In genomic region chr11:44761546-44761961, GRCh38 we compare ENCODE assay signal across 12 cellular contexts. TPM values are rescaled to one million over a fixed set of nuclear protein-coding genes. Genes with fewer than 3 reads are reported as not detected.
DNase-seq lines count a peak whose midpoint lies in the region; ATAC-seq and TF ChIP-seq lines count a peak whose summit lies in the region.
"Had no signal": no experiment of that assay in that cellular context is flagged by ENCODE, and none has a peak within 500 bp of the region (broad histone marks: within the 10 kb centered on the region; RNA-seq: fewer than 3 reads in every experiment).

No MANE protein-coding gene starts in this region.

- H2AFZ ChIP-seq in hepatocyte (no peak overlapping the region), PC-3 (ENCODE audit: low read length) (no peak overlapping the region)

- H3K4me3 ChIP-seq in HUES6 (ENCODE audit: low read depth, low read length): no peak overlapping the region
- H3K4me3 ChIP-seq in duodenal mucosa (ENCODE audit: low read depth in 1 of 2, low read length in 2 of 2): peak overlapping the region; percentile 6 to 11
- H3K4me3 ChIP-seq in hepatocyte: no peak overlapping the region
- H3K4me3 ChIP-seq in rectal smooth muscle tissue (ENCODE audit: low read length): no peak overlapping the region
- no peak overlapping the region for H3K4me3 ChIP-seq in PC-3 (ENCODE audit: low read length)
- H3K4me3 ChIP-seq: spleen had no signal

- H4K20me1 ChIP-seq in hepatocyte (ENCODE audit: insufficient read depth, poor library complexity, severe bottlenecking) (no peaks in the 10 kb centered on the region), PC-3 (ENCODE audit: low read length) (no peaks in the 10 kb centered on the region)

- intact Hi-C loops in activated CD4-positive, alpha-beta memory T cell treated with anti-CD3 and anti-CD28 coated beads for 36 hours (cut with micrococcal nuclease): loop anchor here (2.0 kb wide), 1 partner anchor 13 kb away; no protein-coding TSS in a partner anchor
- intact Hi-C loops in activated CD4-positive, alpha-beta T cell treated with anti-CD3 and anti-CD28 coated beads, Interleukin-2, amount 10 ng/mL, durations not matched to agents 24 days and 14 days (cut with micrococcal nuclease): no loop called here
- intact Hi-C loops in PC-3 (cut with micrococcal nuclease): no loop called here

- POLR2A ChIA-PET in activated CD4-positive, alpha-beta memory T cell treated with anti-CD3 and anti-CD28 coated beads for 36 hours (lab: Charles Lee): no interaction called here
- POLR2A ChIA-PET in PC-3 (lab: Charles Lee; ENCODE audit: unreplicated experiment): no interaction called here

- H3K36me3 Mint-ChIP-seq in activated CD4-positive, alpha-beta memory T cell treated with anti-CD3 and anti-CD28 coated beads for 36 hours: peaks cover 21% of the 10 kb centered on the region
- peaks cover 4% of the 10 kb centered on the region for H3K36me3 Mint-ChIP-seq in activated CD4-positive, alpha-beta T cell treated with anti-CD3 and anti-CD28 coated beads, Interleukin-2, amount 10 ng/mL, durations not matched to agents 24 days and 14 days (ENCODE audit: low read depth)

- peaks cover 7% of the 10 kb centered on the region for H3K9me3 ChIP-seq in HUES6 (ENCODE audit: control insufficient read depth, insufficient read depth, low read depth, low read length)
- H3K9me3 ChIP-seq in duodenal mucosa (ENCODE audit: control insufficient read depth in 1 of 2, low read length in 2 of 2): no peaks in the 10 kb centered on the region
- H3K9me3 ChIP-seq in hepatocyte (ENCODE audit: low read depth): peaks cover 8% of the 10 kb centered on the region
- H3K9me3 ChIP-seq in PC-3 (ENCODE audit: low read length): no peaks in the 10 kb centered on the region

- no peaks in the 10 kb centered on the region for H3F3A ChIP-seq in PC-3 (ENCODE audit: low read length, unreplicated experiment)

- peaks cover 43% of the 10 kb centered on the region for H3K4me1 ChIP-seq in HUES6 (ENCODE audit: control insufficient read depth, insufficient read depth, low read length)
- H3K4me1 ChIP-seq in duodenal mucosa (ENCODE audit: control insufficient read depth in 1 of 2, insufficient read depth in 2 of 2, low read length in 2 of 2): peaks cover 25 to 34% of the 10 kb centered on the region in 2 donors
- H3K4me1 ChIP-seq in hepatocyte (ENCODE audit: insufficient read depth): peaks cover 21% of the 10 kb centered on the region
- H3K4me1 ChIP-seq in rectal smooth muscle tissue (ENCODE audit: control insufficient read depth, insufficient read depth, low read length): peaks cover 68% of the 10 kb centered on the region
- no peaks in the 10 kb centered on the region for H3K4me1 ChIP-seq in PC-3 (ENCODE audit: insufficient read depth, low read length)

- H3K4me2 ChIP-seq in hepatocyte: peak overlapping the region; percentile 59
- no peak overlapping the region for H3K4me2 ChIP-seq in PC-3 (ENCODE audit: low read length)

- H3K9ac ChIP-seq in HUES6 (ENCODE audit: low read length): peak overlapping the region; percentile 7
- peak overlapping the region in 1 of 2 donors; percentile 7 for H3K9ac ChIP-seq in duodenal mucosa (ENCODE audit: low read depth in 1 of 2, low read length in 2 of 2)
- H3K9ac ChIP-seq in rectal smooth muscle tissue (ENCODE audit: low read length): no peak overlapping the region
- H3K9ac ChIP-seq in PC-3 (ENCODE audit: low read length): no peak overlapping the region

- peaks cover 15% of the 10 kb centered on the region for H3K4me1 Mint-ChIP-seq in activated CD4-positive, alpha-beta memory T cell treated with anti-CD3 and anti-CD28 coated beads for 36 hours (ENCODE audit: low read depth)
- peaks cover 2% of the 10 kb centered on the region for H3K4me1 Mint-ChIP-seq in activated CD4-positive, alpha-beta T cell treated with anti-CD3 and anti-CD28 coated beads, Interleukin-2, amount 10 ng/mL, durations not matched to agents 24 days and 14 days
- H3K4me1 Mint-ChIP-seq: activated naive CD4-positive, alpha-beta T cell treated with anti-CD3 and anti-CD28 coated beads, Interleukin-2, amount 10 ng/mL, durations not matched to agents 7 days and 5 days; natural killer cell had no signal

- H3K36me3 ChIP-seq in HUES6 (ENCODE audit: control insufficient read depth, insufficient read depth, low read length): peaks cover 11% of the 10 kb centered on the region
- no peaks in the 10 kb centered on the region for H3K36me3 ChIP-seq in duodenal mucosa (ENCODE audit: control insufficient read depth in 1 of 2, insufficient read depth in 2 of 2, low read length in 2 of 2)
- no peaks in the 10 kb centered on the region for H3K36me3 ChIP-seq in hepatocyte (replicated peaks; ENCODE audit: insufficient read depth, low read depth)
- H3K36me3 ChIP-seq in rectal smooth muscle tissue (ENCODE audit: control insufficient read depth, insufficient read depth, low read length): no peaks in the 10 kb centered on the region
- H3K36me3 ChIP-seq in PC-3 (ENCODE audit: low read depth, low read length): no peaks in the 10 kb centered on the region
- H3K36me3 ChIP-seq: spleen had no signal

- no peak overlapping the region for H3K27ac Mint-ChIP-seq in activated CD4-positive, alpha-beta memory T cell treated with anti-CD3 and anti-CD28 coated beads for 36 hours
- H3K27ac Mint-ChIP-seq in activated CD4-positive, alpha-beta T cell treated with anti-CD3 and anti-CD28 coated beads, Interleukin-2, amount 10 ng/mL, durations not matched to agents 24 days and 14 days: no peak overlapping the region
- H3K27ac Mint-ChIP-seq: activated naive CD4-positive, alpha-beta T cell treated with anti-CD3 and anti-CD28 coated beads, Interleukin-2, amount 10 ng/mL, durations not matched to agents 7 days and 5 days; natural killer cell had no signal

- H3K27me3 Mint-ChIP-seq in activated CD4-positive, alpha-beta memory T cell treated with anti-CD3 and anti-CD28 coated beads for 36 hours: no peaks in the 10 kb centered on the region
- H3K27me3 Mint-ChIP-seq in activated CD4-positive, alpha-beta T cell treated with anti-CD3 and anti-CD28 coated beads, Interleukin-2, amount 10 ng/mL, durations not matched to agents 24 days and 14 days: no peaks in the 10 kb centered on the region
- H3K27me3 Mint-ChIP-seq: activated naive CD4-positive, alpha-beta T cell treated with anti-CD3 and anti-CD28 coated beads, Interleukin-2, amount 10 ng/mL, durations not matched to agents 7 days and 5 days had no signal

- peaks cover 12% of the 10 kb centered on the region for H3K9me3 Mint-ChIP-seq in activated CD4-positive, alpha-beta memory T cell treated with anti-CD3 and anti-CD28 coated beads for 36 hours
- no peaks in the 10 kb centered on the region for H3K9me3 Mint-ChIP-seq in activated CD4-positive, alpha-beta T cell treated with anti-CD3 and anti-CD28 coated beads, Interleukin-2, amount 10 ng/mL, durations not matched to agents 24 days and 14 days
- H3K9me3 Mint-ChIP-seq: natural killer cell had no signal

- CTCF ChIA-PET in activated CD4-positive, alpha-beta memory T cell treated with anti-CD3 and anti-CD28 coated beads for 36 hours (lab: Charles Lee): interaction anchor here (1.1 to 2.2 kb wide), 3 partner anchors 12 to 27 kb away, joined by 3 to 9 read pairs (median 3); no protein-coding TSS in a partner anchor
- CTCF ChIA-PET in PC-3 (lab: Charles Lee): no interaction called here

- 30% methylated on average over 14 of the region's 14 CpGs for WGBS in hepatocyte (ENCODE audit: low lambda C conversion rate, missing lambda C conversion rate)

- H3K79me2 ChIP-seq in hepatocyte (peaks cover 32% of the 10 kb centered on the region), PC-3 (ENCODE audit: low read length) (no peaks in the 10 kb centered on the region)

- no peak overlapping the region for H3K4me3 Mint-ChIP-seq in activated CD4-positive, alpha-beta memory T cell treated with anti-CD3 and anti-CD28 coated beads for 36 hours
- H3K4me3 Mint-ChIP-seq in activated CD4-positive, alpha-beta T cell treated with anti-CD3 and anti-CD28 coated beads, Interleukin-2, amount 10 ng/mL, durations not matched to agents 24 days and 14 days: no peak overlapping the region
- H3K4me3 Mint-ChIP-seq: activated naive CD4-positive, alpha-beta T cell treated with anti-CD3 and anti-CD28 coated beads, Interleukin-2, amount 10 ng/mL, durations not matched to agents 7 days and 5 days; natural killer cell had no signal

- TF ChIP-seq CTCF in hepatocyte (IDR thresholded peaks at IDR 0.05; ENCODE audit: poor library complexity) (no peak), PC-3 (conservative IDR thresholded peaks at IDR 0.05; ENCODE audit: low read depth, low read length) (no peak)

- BruUV-seq in PC-3 (replicated peaks; lab: Mats Ljungman, UMichigan): no TSS peak

- no peaks in the 10 kb centered on the region for H3K27me3 ChIP-seq in HUES6 (ENCODE audit: control insufficient read depth, insufficient read depth, low read length)
- H3K27me3 ChIP-seq in duodenal mucosa (ENCODE audit: control insufficient read depth in 1 of 2, insufficient read depth in 2 of 2, low read length in 2 of 2): no peaks in the 10 kb centered on the region
- H3K27me3 ChIP-seq in hepatocyte: no peaks in the 10 kb centered on the region
- H3K27me3 ChIP-seq in rectal smooth muscle tissue (ENCODE audit: control insufficient read depth, insufficient read depth, low read length): no peaks in the 10 kb centered on the region
- peaks cover 31% of the 10 kb centered on the region; the same call in 1 of the 2 replicates for H3K27me3 ChIP-seq in PC-3 (ENCODE audit: low read length)
- H3K27me3 ChIP-seq: spleen had no signal

- ATAC-seq in PC-3: no peak
- ATAC-seq: natural killer cell had no signal

- H3K9me2 ChIP-seq in hepatocyte (replicated peaks; ENCODE audit: insufficient read depth) (no peaks in the 10 kb centered on the region), PC-3 (replicated peaks; ENCODE audit: low read length) (no peaks in the 10 kb centered on the region)

- DNase-seq in hepatocyte (ENCODE audit: low spot score): peak; percentile 67
- DNase-seq in activated CD4-positive, alpha-beta memory T cell treated with anti-CD3 and anti-CD28 coated beads for 36 hours: no peak
- DNase-seq in activated CD4-positive, alpha-beta T cell treated with anti-CD3 and anti-CD28 coated beads, Interleukin-2, amount 10 ng/mL, durations not matched to agents 24 days and 14 days: no peak
- no peak for DNase-seq in PC-3
- no peak for DNase-seq in NCI-H1048 (lab: John Stamatoyannopoulos, UW)
- DNase-seq: activated naive CD4-positive, alpha-beta T cell treated with anti-CD3 and anti-CD28 coated beads, Interleukin-2, amount 10 ng/mL, durations not matched to agents 7 days and 5 days; MV-4-11; natural killer cell; spleen had no signal

- H3K27ac ChIP-seq in HUES6 (ENCODE audit: low read depth, low read length) (no peak overlapping the region; the same call in 1 of the 2 replicates), duodenal mucosa (ENCODE audit: low read depth, low read length) (no peak overlapping the region), hepatocyte (peak overlapping the region; percentile 83), rectal smooth muscle tissue (ENCODE audit: low read depth, low read length) (peak overlapping the region; percentile 87), PC-3 (ENCODE audit: low read length) (no peak overlapping the region)
- H3K27ac ChIP-seq: spleen had no signal

RNA-seq across cellular contexts. Expression of gene TSPAN18, which starts 34.8 kb away (rescaled TPM):
- total RNA-seq in hepatocyte (9.5 and 12.8 TPM in 2 replicates), PC-3 (2014; rRNA removed) (not detected in 2 replicates)
- 21.5 and 25.1 TPM in 2 replicates for polyA plus RNA-seq in hepatocyte
- 1 to 10 TPM; 5.8 to 8.2 TPM for total RNA-seq in activated CD4-positive, alpha-beta memory T cell treated with anti-CD3 and anti-CD28 coated beads for 36 hours
- total RNA-seq in activated CD4-positive, alpha-beta T cell treated with anti-CD3 and anti-CD28 coated beads, Interleukin-2, amount 10 ng/mL, durations not matched to agents 24 days and 14 days: 1.4 and 1.5 TPM in 2 replicates

Comparison
In these comparisons a context has a peak if more than half of its experiments do, and no peak if none do; other contexts are left out.
1. H3K27ac ChIP-seq: peak in hepatocyte (single experiment) and rectal smooth muscle tissue (single experiment); none in HUES6 (single experiment), duodenal mucosa (single experiment) and PC-3 (single experiment).
2. H3K4me3 ChIP-seq: peak in duodenal mucosa (2 of 2); none in HUES6 (single experiment), hepatocyte (single experiment), rectal smooth muscle tissue (single experiment) and PC-3 (single experiment).